Comparison of ENCODE assay signal across 10 cellular contexts in the genomic region with DNA sequence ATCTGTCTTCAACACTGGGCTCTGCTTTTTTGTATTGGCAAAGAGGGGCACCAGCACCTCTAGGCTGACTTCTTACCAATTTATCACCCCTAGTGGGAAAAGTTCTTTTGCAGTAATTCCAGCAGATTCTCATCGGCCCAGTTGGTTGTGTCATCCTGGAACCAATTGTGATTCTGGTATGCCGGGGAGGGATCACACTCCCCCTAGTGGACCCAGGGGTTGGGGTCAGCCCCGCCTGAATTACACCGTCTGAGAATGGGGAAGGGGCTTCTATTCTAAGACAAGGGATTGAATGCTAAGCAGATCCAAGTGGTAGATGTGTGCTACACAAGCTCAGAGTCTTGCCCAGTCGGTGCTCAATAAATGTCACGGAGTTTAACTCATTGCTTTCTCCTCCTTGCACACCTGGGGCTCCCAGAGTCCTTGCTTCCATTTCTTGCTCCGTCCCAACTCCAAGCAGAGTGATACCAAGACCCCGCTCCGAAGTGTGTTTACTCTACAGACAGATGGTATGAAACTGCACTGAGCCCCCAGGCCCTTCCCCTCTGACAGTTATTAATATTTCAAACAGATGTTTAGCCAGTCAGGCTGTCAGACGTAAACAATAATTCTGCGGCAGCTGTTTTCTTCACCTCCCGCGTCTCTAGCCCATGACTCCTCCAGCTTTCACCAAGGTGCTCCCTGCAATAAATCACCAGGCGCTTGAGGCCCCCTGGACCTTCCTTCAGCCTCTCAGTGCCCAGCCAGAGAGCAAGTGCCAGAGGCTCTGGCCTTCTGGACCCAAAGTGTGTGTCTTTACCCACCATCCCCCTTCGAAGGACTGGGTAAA.
DNase-seq lines count a peak whose midpoint lies in the region; ATAC-seq and TF ChIP-seq lines count a peak whose summit lies in the region.
"Had no signal": no experiment of that assay in that cellular context is flagged by ENCODE, and none has a peak within 500 bp of the region (broad histone marks: within the 10 kb centered on the region; RNA-seq: fewer than 3 reads in every experiment).

No MANE protein-coding gene starts in this region.

- H3K36me3 ChIP-seq in heart right ventricle (no peaks in the 10 kb centered on the region), left ventricle myocardium inferior (no peaks in the 10 kb centered on the region)

- H3K27ac ChIP-seq in heart right ventricle (no peak overlapping the region), RWPE1 (no peak overlapping the region), left ventricle myocardium inferior (replicated peaks) (no peak overlapping the region)

- CTCF ChIA-PET in RWPE1 (lab: Yijun Ruan, JAX), result no interaction called here

- H3K4me3 ChIP-seq in heart right ventricle (no peak overlapping the region), left ventricle myocardium inferior (no peak overlapping the region)

- H3K9me3 ChIP-seq in heart right ventricle (no peaks in the 10 kb centered on the region), left ventricle myocardium inferior (replicated peaks) (no peaks in the 10 kb centered on the region)

- peak in 8 of 9 donors; percentile 19 to 55 (median 46) for TF ChIP-seq CTCF in heart right ventricle (IDR thresholded peaks at IDR 0.05)
- 0 out of 2 replicates have a peak, but pooled peaks have one; percentile 28 for TF ChIP-seq CTCF in RWPE1 (conservative IDR thresholded peaks at IDR 0.05; ENCODE audit: low read depth)
- peak; percentile 59 for TF ChIP-seq CTCF in left ventricle myocardium inferior (IDR thresholded peaks at IDR 0.05; ENCODE audit: borderline replicate concordance)

- 49 to 60% methylated on average over 15 of the region's 15 CpGs for WGBS in heart right ventricle, 2 donors

- H3K4me1 ChIP-seq in heart right ventricle, result peaks cover 0 to 3% (median 0%) of the 10 kb centered on the region in 9 donors
- peaks cover 11% of the 10 kb centered on the region for H3K4me1 ChIP-seq in left ventricle myocardium inferior

- no peak for ATAC-seq in heart right ventricle
- no peak for ATAC-seq in HG02571 (IDR thresholded peaks at IDR 0.05; ENCODE audit: unreplicated experiment)
- ATAC-seq: Panc1 had no signal

- H3K27me3 ChIP-seq in heart right ventricle, result no peaks in the 10 kb centered on the region
- peaks cover 13% of the 10 kb centered on the region for H3K27me3 ChIP-seq in left ventricle myocardium inferior (ENCODE audit: low read depth)

- intact Hi-C loops in heart right ventricle (cut with DNase I) (no loop called here), cardiac septum (cut with DNase I) (no loop called here), left ventricle myocardium inferior (cut with micrococcal nuclease) (no loop called here)

- DNase-seq in heart right ventricle (no peak), cardiac septum (ENCODE audit: low spot score) (no peak), RWPE1 (ENCODE audit: low spot score) (peak; percentile 46), left ventricle myocardium inferior (no peak), DMS53 (lab: John Stamatoyannopoulos, UW) (no peak), UCSD-AML1 (lab: John Stamatoyannopoulos, UW; ENCODE audit: unreplicated experiment) (no peak)
- no peak for DNase-seq in activated naive CD4-positive, alpha-beta T cell (lab: John Stamatoyannopoulos, UW)
- DNase-seq: CD4-positive, CD25-positive, alpha-beta regulatory T cell had no signal

- POLR2A ChIA-PET in RWPE1 (lab: Yijun Ruan, JAX; ENCODE audit: low non-redundant PET), result no interaction called here
